ENCODE assay signal across 8 cellular contexts in genomic region chr6:34791164-34791841, GRCh38. TPM values are rescaled to one million over a fixed set of nuclear protein-coding genes. Genes with fewer than 3 reads are reported as not detected.
A peak's percentile ranks its signal among the peaks of the same experiment; 100 is the strongest.
DNase-seq lines count a peak whose midpoint lies in the region; ATAC-seq and TF ChIP-seq lines count a peak whose summit lies in the region.

No MANE protein-coding gene starts in this region.

- no peak overlapping the region for H2BK12ac ChIP-seq in trophoblast cell (ENCODE audit: low read length)

- peaks cover 9% of the 10 kb centered on the region for H3K79me2 ChIP-seq in trophoblast cell (ENCODE audit: control insufficient read depth, insufficient read depth, low read length, poor library complexity)

- no peaks in the 10 kb centered on the region for H3K9me3 Mint-ChIP-seq in CD4-positive, alpha-beta T cell
- no peaks in the 10 kb centered on the region for H3K9me3 Mint-ChIP-seq in activated naive CD8-positive, alpha-beta T cell (ENCODE audit: low read depth)

- H2AFZ ChIP-seq in trophoblast cell (ENCODE audit: insufficient read depth, low read length, poor library complexity): peak overlapping the region; percentile 85

- peaks cover 13% of the 10 kb centered on the region for H3K36me3 Mint-ChIP-seq in CD4-positive, alpha-beta T cell (ENCODE audit: low read depth)
- H3K36me3 Mint-ChIP-seq in activated naive CD8-positive, alpha-beta T cell: peaks cover 5% of the 10 kb centered on the region

- no peaks in the 10 kb centered on the region for H3K36me3 ChIP-seq in heart left ventricle
- no peaks in the 10 kb centered on the region for H3K36me3 ChIP-seq in trophoblast cell (ENCODE audit: control insufficient read depth in 1 of 2, insufficient read depth in 2 of 2, low read length in 2 of 2)

- peaks cover 26% of the 10 kb centered on the region for H3K4me1 Mint-ChIP-seq in CD4-positive, alpha-beta T cell (ENCODE audit: low read depth)
- H3K4me1 Mint-ChIP-seq in activated naive CD8-positive, alpha-beta T cell (ENCODE audit: low read depth): peaks cover 26% of the 10 kb centered on the region

- POLR2A ChIA-PET in CD4-positive, alpha-beta T cell (lab: Charles Lee): interaction anchor here (0.7 to 4.3 kb wide), 21 partner anchors 8 to 1820 kb away, joined by 3 to 57 read pairs (median 4); partner anchors contain the start of genes ANKS1A, HMGA1, ILRUN and SNRPC

- H3K14ac ChIP-seq in trophoblast cell (ENCODE audit: low read length): peak overlapping the region; percentile 76

- H3K4me3 ChIP-seq in heart left ventricle (peak overlapping the region; percentile 73 to 99 (median 94)), trophoblast cell (ENCODE audit: low read depth, low read length) (peak overlapping the region; percentile 90)

- H3K27ac Mint-ChIP-seq in CD4-positive, alpha-beta T cell: peak overlapping the region; percentile 97
- peak overlapping the region; percentile 90 for H3K27ac Mint-ChIP-seq in activated naive CD8-positive, alpha-beta T cell

- 7 to 17% (median 9%) methylated on average over 14 to 25 of the region's 25 CpGs for WGBS in heart left ventricle, 4 donors
- no CpG with 5 or more reads among the region's 25 CpGs for WGBS in trophoblast cell (ENCODE audit: extremely low coverage, insufficient coverage, insufficient read length)

- TF ChIP-seq POLR2A in heart left ventricle (IDR thresholded peaks at IDR 0.05): no peak

- peaks cover 12% of the 10 kb centered on the region for H3K79me1 ChIP-seq in trophoblast cell (ENCODE audit: low read length)

- CTCF ChIA-PET in CD4-positive, alpha-beta T cell (lab: Charles Lee): interaction anchor here (1.2 to 1.6 kb wide), 7 partner anchors 14 to 264 kb away, joined by 3 read pairs; partner anchors contain the start of gene ILRUN

- peak; percentile 35 for ATAC-seq in CD4-positive, alpha-beta T cell (ENCODE audit: poor library complexity)
- peak; percentile 36 for ATAC-seq in GM19324 (IDR thresholded peaks at IDR 0.05; ENCODE audit: low FRiP score, unreplicated experiment)
- peak; percentile 37 for ATAC-seq in HG03460 (IDR thresholded peaks at IDR 0.05; ENCODE audit: unreplicated experiment)
- peak; percentile 59 to 75 (median 66) for ATAC-seq in heart left ventricle

- H3K4me1 ChIP-seq in heart left ventricle: peaks cover 0 to 31% (median 16%) of the 10 kb centered on the region in 12 donors
- peaks cover 0 to 3% of the 10 kb centered on the region in 2 experiments for H3K4me1 ChIP-seq in trophoblast cell (ENCODE audit: control insufficient read depth in 1 of 2, insufficient read depth in 2 of 2, low read length in 2 of 2)

- no peaks in the 10 kb centered on the region for H3K9me3 ChIP-seq in CD4-positive, alpha-beta T cell (ENCODE audit: control insufficient read depth, low read length)
- no peaks in the 10 kb centered on the region for H3K9me3 ChIP-seq in heart left ventricle
- H3K9me3 ChIP-seq in trophoblast cell (ENCODE audit: insufficient read depth, low read depth, low read length): no peaks in the 10 kb centered on the region

- TF ChIP-seq CTCF in CD4-positive, alpha-beta T cell (IDR thresholded peaks at IDR 0.05): peak; percentile 29
- peak in 6 of 12 donors; percentile 5 to 31 (median 20) for TF ChIP-seq CTCF in heart left ventricle (IDR thresholded peaks at IDR 0.05)

- H3K23ac ChIP-seq in trophoblast cell (ENCODE audit: low read length): no peak overlapping the region

- peak overlapping the region; percentile 26 for H2BK120ac ChIP-seq in trophoblast cell (ENCODE audit: insufficient read depth, low read length, poor library complexity)

- no peaks in the 10 kb centered on the region for H3K27me3 ChIP-seq in CD4-positive, alpha-beta T cell (ENCODE audit: control insufficient read depth, insufficient read depth, low read length)
- no peaks in the 10 kb centered on the region for H3K27me3 ChIP-seq in heart left ventricle
- H3K27me3 ChIP-seq in trophoblast cell (ENCODE audit: insufficient read depth, low read length): no peaks in the 10 kb centered on the region

- peak overlapping the region; percentile 52 for H3K18ac ChIP-seq in trophoblast cell (ENCODE audit: low read length)

- peak overlapping the region; percentile 89 for H3K9ac ChIP-seq in trophoblast cell (ENCODE audit: low read length)

- peak overlapping the region; percentile 36 for H2BK5ac ChIP-seq in trophoblast cell (ENCODE audit: low read depth, low read length, poor library complexity)

- intact Hi-C loops in CD4-positive, alpha-beta T cell (cut with DNase I, micrococcal nuclease): loop anchor here in 1 of 2 experiments (2.0 to 10.0 kb wide), 3 partner anchors 33 to 267 kb away; partner anchors contain the start of genes ANKS1A and TAF11
- intact Hi-C loops in heart left ventricle (cut with DNase I): loop anchor here in 3 of 10 donors (1.0 to 5.0 kb wide), 2 partner anchors 34 kb away; partner anchors contain the start of gene SNRPC (in 3 of the 3)

- peak overlapping the region; percentile 73 for H3K27ac ChIP-seq in CD4-positive, alpha-beta T cell (ENCODE audit: low read depth, low read length)
- peak overlapping the region; percentile 85 to 98 (median 96) for H3K27ac ChIP-seq in heart left ventricle
- H3K27ac ChIP-seq in trophoblast cell (ENCODE audit: low read depth, low read length): peak overlapping the region; percentile 36

- H3K4me2 ChIP-seq in trophoblast cell (ENCODE audit: low read length): peak overlapping the region; percentile 89

- no peak overlapping the region for H3K4ac ChIP-seq in trophoblast cell (ENCODE audit: low read depth, low read length)

- peak overlapping the region; percentile 74 for H4K8ac ChIP-seq in trophoblast cell (ENCODE audit: low read depth, low read length)

- H2AK5ac ChIP-seq in trophoblast cell (ENCODE audit: low read length): no peak overlapping the region

- peak in 8 of 10 experiments; percentile 17 to 56 (median 28) for DNase-seq in CD4-positive, alpha-beta T cell
- DNase-seq in RPMI7951 (ENCODE audit: low read depth) (peak; percentile 32), heart left ventricle (peak; percentile 63 to 81 (median 68)), trophoblast cell (peak in 1 of 2 donors; percentile 15), COLO829 (ENCODE audit: low spot score) (no peak)

- peak overlapping the region; percentile 99 for H3K4me3 Mint-ChIP-seq in CD4-positive, alpha-beta T cell
- H3K4me3 Mint-ChIP-seq in activated naive CD8-positive, alpha-beta T cell: peak overlapping the region; percentile 94

- H3K27me3 Mint-ChIP-seq in CD4-positive, alpha-beta T cell: no peaks in the 10 kb centered on the region
- no peaks in the 10 kb centered on the region for H3K27me3 Mint-ChIP-seq in activated naive CD8-positive, alpha-beta T cell

- H4K12ac ChIP-seq in trophoblast cell (ENCODE audit: low read depth, low read length): peak overlapping the region; percentile 63

- H4K91ac ChIP-seq in trophoblast cell (ENCODE audit: low read depth, low read length): peak overlapping the region; percentile 15

RNA-seq across cellular contexts. Expression of gene BLTP3A, which starts 0.6 kb away (rescaled TPM):
- 1 to 10 TPM; 7.6 to 8.1 TPM for total RNA-seq in CD4-positive, alpha-beta T cell
- total RNA-seq in RPMI7951 (2014; rRNA removed; shearing (Covaris generic)): 4.0 and 4.4 TPM in 2 replicates
- 10 to 100 TPM; 16.5 to 36.8 (median 22.4) TPM for total RNA-seq in heart left ventricle
- polyA plus RNA-seq in heart left ventricle: 10 to 100 TPM in 1 of 2 donors, 1 to 10 TPM in 1; 4.1 to 13.9 TPM
- polyA plus RNA-seq in trophoblast cell (2013): 4.7 TPM in 2 replicates

RNA-seq across cellular contexts. Expression of gene SNRPC, which starts 34.0 kb away (rescaled TPM):
- 10 to 100 TPM; 54.0 to 65.5 TPM for total RNA-seq in CD4-positive, alpha-beta T cell
- 258 and 293 TPM in 2 replicates for total RNA-seq in RPMI7951 (2014; rRNA removed; shearing (Covaris generic))
- total RNA-seq in heart left ventricle: 100 to 1,000 TPM; 122 to 223 (median 148) TPM
- 100 to 1,000 TPM; 210 to 286 TPM for polyA plus RNA-seq in heart left ventricle
- 130 and 134 TPM in 2 replicates for polyA plus RNA-seq in trophoblast cell (2013)

Comparison
In these comparisons a context has a peak if more than half of its experiments do, and no peak if none do; other contexts are left out.
1. H3K27ac ChIP-seq: peak in every context shown above with its lines; median percentile 96 in heart left ventricle; 73 in CD4-positive, alpha-beta T cell; 36 in trophoblast cell.